In the genomic region with DNA sequence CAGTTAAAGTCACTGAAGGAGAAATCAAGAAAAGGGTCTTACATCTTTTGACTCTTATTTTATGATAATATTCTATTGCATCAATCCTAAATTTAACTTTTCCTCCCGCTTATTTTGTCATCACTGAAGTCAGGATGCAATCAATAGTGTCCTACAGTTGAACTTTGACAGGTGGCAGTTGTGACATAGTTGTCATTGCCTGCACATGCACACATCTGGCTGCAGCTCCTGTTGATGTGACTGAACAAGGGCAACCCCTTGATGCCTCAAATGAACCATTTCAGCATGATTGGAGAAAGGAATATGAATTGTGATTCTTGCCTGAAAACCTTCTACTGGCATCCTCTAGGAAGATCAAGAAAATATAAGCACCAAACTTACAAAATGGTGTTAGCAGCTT, we compare ENCODE assay signal across 38 cellular contexts.
"Had no signal": no experiment of that assay in that cellular context is flagged by ENCODE, and none has a peak within 500 bp of the region (broad histone marks: within the 10 kb centered on the region; RNA-seq: fewer than 3 reads in every experiment).

No MANE protein-coding gene starts in this region.

- H3K9me3 ChIP-seq: adrenal gland, ascending aorta, body of pancreas, breast epithelium had no signal

- H3K4me1 Mint-ChIP-seq: activated naive CD4-positive, alpha-beta T cell treated with anti-CD3 and anti-CD28 coated beads, Interleukin-2, amount 10 ng/mL, durations not matched to agents 7 days and 5 days; activated naive CD4-positive, alpha-beta T cell treated with anti-CD3 and anti-CD28 coated beads, Interleukin-2, amount 50 U/mL, for 24 hours; activated naive CD8-positive, alpha-beta T cell treated with anti-CD3 and anti-CD28 coated beads for 36 hours; activated naive CD8-positive, alpha-beta T cell treated with anti-CD3 and anti-CD28 coated beads, Interleukin-2, amount 10 ng/mL, durations not matched to agents 7 days and 5 days; activated naive CD8-positive, alpha-beta T cell treated with anti-CD3 and anti-CD28 coated beads, Interleukin-2, amount 50 U/mL, for 24 hours; activated T-helper 17 cell treated with anti-CD3 and anti-CD28 coated beads, Interleukin-2, amount 50 U/mL, for 72 hours; central memory CD8-positive, alpha-beta T cell had no signal

- H3K36me3 ChIP-seq: adrenal gland, ascending aorta, brain microvascular endothelial cell, breast epithelium, cardiac muscle cell had no signal

- H3K4me1 ChIP-seq: adrenal gland, ascending aorta, body of pancreas, breast epithelium had no signal

- H3K27me3 ChIP-seq: adrenal gland, ascending aorta, body of pancreas, brain microvascular endothelial cell, breast epithelium had no signal

- H3K27ac Mint-ChIP-seq: activated naive CD4-positive, alpha-beta T cell treated with anti-CD3 and anti-CD28 coated beads for 36 hours; activated naive CD4-positive, alpha-beta T cell treated with anti-CD3 and anti-CD28 coated beads, Interleukin-2, amount 10 ng/mL, durations not matched to agents 7 days and 5 days; activated naive CD4-positive, alpha-beta T cell treated with anti-CD3 and anti-CD28 coated beads, Interleukin-2, amount 50 U/mL, for 24 hours; activated naive CD4-positive, alpha-beta T cell treated with anti-CD3 and anti-CD28 coated beads, Interleukin-2, amount 50 U/mL, for 72 hours; activated naive CD8-positive, alpha-beta T cell; activated naive CD8-positive, alpha-beta T cell treated with anti-CD3 and anti-CD28 coated beads for 36 hours; activated naive CD8-positive, alpha-beta T cell treated with anti-CD3 and anti-CD28 coated beads, Interleukin-2, amount 10 ng/mL, durations not matched to agents 7 days and 5 days; activated naive CD8-positive, alpha-beta T cell treated with anti-CD3 and anti-CD28 coated beads, Interleukin-2, amount 50 U/mL, for 24 hours; activated T-cell treated with anti-CD3 and anti-CD28 coated beads, Interleukin-2, amount 50 U/mL, for 24 hours; activated T-cell treated with anti-CD3 and anti-CD28 coated beads, Interleukin-2, amount 50 U/mL, for 72 hours; activated T-helper 1 cell treated with anti-CD3 and anti-CD28 coated beads, Interleukin-12 subunit alpha, Interleukin-12 subunit beta, Interleukin-2, Interleukin-4 antibody, amounts not matched to agents 30 ng/mL and 10 ng/mL and 1 ng/mL, durations not matched to agents 14 hours and 24 hours and 36 hours; activated T-helper 17 cell treated with anti-CD3 and anti-CD28 coated beads, Interleukin-2, amount 50 U/mL, for 72 hours; activated T-helper 2 cell treated with anti-CD3 and anti-CD28 coated beads, Interferon-gamma antibody, Interleukin-2, Interleukin-4, amounts not matched to agents 10 μg/mL and 5 μg/mL and 100 μg/mL, durations not matched to agents 14 hours and 24 hours and 36 hours; brain had no signal

- ATAC-seq: activated naive CD4-positive, alpha-beta T cell treated with anti-CD3 and anti-CD28 coated beads, Interleukin-2, amount 50 U/mL, for 72 hours; activated naive CD8-positive, alpha-beta T cell treated with anti-CD3 and anti-CD28 coated beads, Interleukin-2, amount 50 U/mL, for 24 hours; activated T-cell treated with anti-CD3 and anti-CD28 coated beads, Interleukin-2, amount 50 U/mL, for 4 hours; activated T-cell treated with anti-CD3 and anti-CD28 coated beads, Interleukin-2, amount 50 U/mL, for 72 hours; activated T-helper 17 cell treated with anti-CD3 and anti-CD28 coated beads, Interleukin-2, amount 50 U/mL, for 72 hours; body of pancreas had no signal

- H3K4me3 ChIP-seq: adrenal gland, ascending aorta, body of pancreas, breast epithelium, cardiac muscle cell had no signal

- H3K4me3 Mint-ChIP-seq: activated naive CD4-positive, alpha-beta T cell treated with anti-CD3 and anti-CD28 coated beads for 36 hours; activated naive CD4-positive, alpha-beta T cell treated with anti-CD3 and anti-CD28 coated beads, Interleukin-2, amount 10 ng/mL, durations not matched to agents 7 days and 5 days; activated naive CD4-positive, alpha-beta T cell treated with anti-CD3 and anti-CD28 coated beads, Interleukin-2, amount 50 U/mL, for 24 hours; activated naive CD8-positive, alpha-beta T cell; activated naive CD8-positive, alpha-beta T cell treated with anti-CD3 and anti-CD28 coated beads for 36 hours; activated naive CD8-positive, alpha-beta T cell treated with anti-CD3 and anti-CD28 coated beads, Interleukin-2, amount 10 ng/mL, durations not matched to agents 7 days and 5 days; activated naive CD8-positive, alpha-beta T cell treated with anti-CD3 and anti-CD28 coated beads, Interleukin-2, amount 50 U/mL, for 24 hours; activated T-cell treated with anti-CD3 and anti-CD28 coated beads, Interleukin-2, amount 50 U/mL, for 24 hours; activated T-cell treated with anti-CD3 and anti-CD28 coated beads, Interleukin-2, amount 50 U/mL, for 4 hours; activated T-cell treated with anti-CD3 and anti-CD28 coated beads, Interleukin-2, amount 50 U/mL, for 72 hours; activated T-helper 1 cell treated with anti-CD3 and anti-CD28 coated beads, Interleukin-12 subunit alpha, Interleukin-12 subunit beta, Interleukin-2, Interleukin-4 antibody, amounts not matched to agents 30 ng/mL and 10 ng/mL and 1 ng/mL, durations not matched to agents 14 hours and 24 hours and 36 hours; activated T-helper 17 cell treated with anti-CD3 and anti-CD28 coated beads, Interleukin-2, amount 50 U/mL, for 72 hours; brain; central memory CD8-positive, alpha-beta T cell had no signal

- H3K27me3 Mint-ChIP-seq: activated naive CD4-positive, alpha-beta T cell treated with anti-CD3 and anti-CD28 coated beads, Interleukin-2, amount 10 ng/mL, durations not matched to agents 7 days and 5 days; activated naive CD8-positive, alpha-beta T cell; activated naive CD8-positive, alpha-beta T cell treated with anti-CD3 and anti-CD28 coated beads for 36 hours; activated naive CD8-positive, alpha-beta T cell treated with anti-CD3 and anti-CD28 coated beads, Interleukin-2, amount 50 U/mL, for 24 hours; activated T-helper 17 cell treated with anti-CD3 and anti-CD28 coated beads, Interleukin-2, amount 50 U/mL, for 72 hours; central memory CD8-positive, alpha-beta T cell had no signal

- H3K9me3 Mint-ChIP-seq: activated naive CD4-positive, alpha-beta T cell treated with anti-CD3 and anti-CD28 coated beads for 36 hours; activated naive CD4-positive, alpha-beta T cell treated with anti-CD3 and anti-CD28 coated beads, Interleukin-2, amount 10 ng/mL, durations not matched to agents 7 days and 5 days; activated naive CD4-positive, alpha-beta T cell treated with anti-CD3 and anti-CD28 coated beads, Interleukin-2, amount 50 U/mL, for 24 hours; activated naive CD4-positive, alpha-beta T cell treated with anti-CD3 and anti-CD28 coated beads, Interleukin-2, amount 50 U/mL, for 72 hours; activated naive CD8-positive, alpha-beta T cell treated with anti-CD3 and anti-CD28 coated beads for 36 hours; activated naive CD8-positive, alpha-beta T cell treated with anti-CD3 and anti-CD28 coated beads, Interleukin-2, amount 10 ng/mL, durations not matched to agents 7 days and 5 days; activated naive CD8-positive, alpha-beta T cell treated with anti-CD3 and anti-CD28 coated beads, Interleukin-2, amount 50 U/mL, for 24 hours; activated T-cell treated with anti-CD3 and anti-CD28 coated beads, Interleukin-2, amount 50 U/mL, for 24 hours; activated T-cell treated with anti-CD3 and anti-CD28 coated beads, Interleukin-2, amount 50 U/mL, for 4 hours; activated T-cell treated with anti-CD3 and anti-CD28 coated beads, Interleukin-2, amount 50 U/mL, for 72 hours; activated T-helper 1 cell treated with anti-CD3 and anti-CD28 coated beads, Interleukin-12 subunit alpha, Interleukin-12 subunit beta, Interleukin-2, Interleukin-4 antibody, amounts not matched to agents 30 ng/mL and 10 ng/mL and 1 ng/mL, durations not matched to agents 14 hours and 24 hours and 36 hours; activated T-helper 17 cell treated with anti-CD3 and anti-CD28 coated beads, Interleukin-2, amount 50 U/mL, for 72 hours; activated T-helper 2 cell treated with anti-CD3 and anti-CD28 coated beads, Interferon-gamma antibody, Interleukin-2, Interleukin-4, amounts not matched to agents 10 μg/mL and 5 μg/mL and 100 μg/mL, durations not matched to agents 14 hours and 24 hours and 36 hours; brain; central memory CD8-positive, alpha-beta T cell had no signal

- H3K36me3 Mint-ChIP-seq: activated naive CD4-positive, alpha-beta T cell treated with anti-CD3 and anti-CD28 coated beads, Interleukin-2, amount 10 ng/mL, durations not matched to agents 7 days and 5 days; activated naive CD4-positive, alpha-beta T cell treated with anti-CD3 and anti-CD28 coated beads, Interleukin-2, amount 50 U/mL, for 24 hours; activated naive CD4-positive, alpha-beta T cell treated with anti-CD3 and anti-CD28 coated beads, Interleukin-2, amount 50 U/mL, for 72 hours; activated naive CD8-positive, alpha-beta T cell; activated naive CD8-positive, alpha-beta T cell treated with anti-CD3 and anti-CD28 coated beads for 36 hours; activated naive CD8-positive, alpha-beta T cell treated with anti-CD3 and anti-CD28 coated beads, Interleukin-2, amount 10 ng/mL, durations not matched to agents 7 days and 5 days; brain had no signal

- DNase-seq: activated effector memory CD4-positive, alpha-beta T cell treated with anti-CD3 and anti-CD28 coated beads, Interleukin-2, amount 50 U/mL, for 16 hours; activated effector memory CD4-positive, alpha-beta T cell treated with Interleukin-2 at 50 U/mL for 16 hours; activated gamma-delta T cell; activated gamma-delta T cell treated with Interleukin-2 at 50 U/mL for 16 hours; activated naive CD4-positive, alpha-beta T cell; activated naive CD4-positive, alpha-beta T cell treated with anti-CD3 and anti-CD28 coated beads for 36 hours; activated naive CD4-positive, alpha-beta T cell treated with anti-CD3 and anti-CD28 coated beads, Interleukin-2, amount 10 ng/mL, durations not matched to agents 7 days and 5 days; activated naive CD4-positive, alpha-beta T cell treated with anti-CD3 and anti-CD28 coated beads, Interleukin-2, amount 50 U/mL, for 16 hours; activated naive CD4-positive, alpha-beta T cell treated with Interleukin-2 at 50 U/mL for 16 hours; activated naive CD8-positive, alpha-beta T cell treated with anti-CD3 and anti-CD28 coated beads for 36 hours; activated naive CD8-positive, alpha-beta T cell treated with anti-CD3 and anti-CD28 coated beads, Interleukin-2, amount 10 ng/mL, durations not matched to agents 7 days and 5 days; activated naive CD8-positive, alpha-beta T cell treated with anti-CD3 and anti-CD28 coated beads, Interleukin-2, amount 50 U/mL, for 24 hours; activated T-cell treated with anti-CD3 and anti-CD28 coated beads, Interleukin-2, amount 50 U/mL, for 1 hour; activated T-cell treated with anti-CD3 and anti-CD28 coated beads, Interleukin-2, amount 50 U/mL, for 24 hours; activated T-cell treated with anti-CD3 and anti-CD28 coated beads, Interleukin-2, amount 50 U/mL, for 4 hours; activated T-cell treated with anti-CD3 and anti-CD28 coated beads, Interleukin-2, amount 50 U/mL, for 48 hours; activated T-cell treated with anti-CD3 and anti-CD28 coated beads, Interleukin-2, amount 50 U/mL, for 72 hours; adrenal gland; amniotic stem cell; amygdala; anterior cingulate cortex; aorta; body of pancreas; brain microvascular endothelial cell; caudate nucleus; central memory CD4-positive, alpha-beta T cell; cerebellar nuclear complex had no signal
